ENCODE assay signal across 21 cellular contexts in the genomic region with DNA sequence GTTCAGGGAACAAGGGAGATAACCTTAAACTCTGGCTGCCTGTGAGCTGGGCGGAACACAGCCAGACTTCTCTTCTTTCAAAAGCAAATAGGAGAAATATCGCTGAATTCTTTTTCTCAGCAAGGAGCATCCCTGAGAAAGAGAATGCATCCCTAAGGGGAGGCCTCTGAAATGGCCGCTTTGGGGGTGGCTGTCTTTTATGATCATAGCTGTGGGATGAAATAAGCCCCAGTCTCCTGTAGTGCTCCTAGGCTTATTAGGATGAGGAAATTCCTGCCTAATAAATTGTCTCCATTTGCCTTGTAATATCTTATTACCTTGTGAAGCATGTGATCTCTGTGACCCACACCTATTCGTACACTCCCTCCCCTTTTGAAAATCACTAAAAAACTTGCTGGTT. TPM values are rescaled to one million over a fixed set of nuclear protein-coding genes. Genes with fewer than 3 reads are reported as not detected.
"Had no signal": no experiment of that assay in that cellular context is flagged by ENCODE, and none has a peak within 500 bp of the region (broad histone marks: within the 10 kb centered on the region; RNA-seq: fewer than 3 reads in every experiment).

No MANE protein-coding gene starts in this region.

RNA-seq across cellular contexts. Expression of gene OR2Y1, which starts 39.4 kb away (rescaled TPM):
- total RNA-seq: activated naive CD4-positive, alpha-beta T cell treated with anti-CD3 and anti-CD28 coated beads for 36 hours; activated naive CD4-positive, alpha-beta T cell treated with anti-CD3 and anti-CD28 coated beads, Interleukin-2, amount 50 U/mL, for 72 hours; activated naive CD8-positive, alpha-beta T cell treated with anti-CD3 and anti-CD28 coated beads for 36 hours; activated naive CD8-positive, alpha-beta T cell treated with anti-CD3 and anti-CD28 coated beads, Interleukin-2, amount 10 ng/mL, durations not matched to agents 7 days and 5 days; activated T-cell treated with anti-CD3 and anti-CD28 coated beads, Interleukin-2, amount 50 U/mL, for 4 hours; activated T-cell treated with anti-CD3 and anti-CD28 coated beads, Interleukin-2, amount 50 U/mL, for 72 hours; activated T-helper 1 cell treated with anti-CD3 and anti-CD28 coated beads, Interleukin-12 subunit alpha, Interleukin-12 subunit beta, Interleukin-2, Interleukin-4 antibody, amounts not matched to agents 30 ng/mL and 10 ng/mL and 1 ng/mL, durations not matched to agents 14 hours and 24 hours and 36 hours; activated T-helper 17 cell treated with anti-CD3 and anti-CD28 coated beads, Interleukin-2, amount 50 U/mL, for 72 hours; activated T-helper 2 cell treated with anti-CD3 and anti-CD28 coated beads, Interferon-gamma antibody, Interleukin-2, Interleukin-4, amounts not matched to agents 10 μg/mL and 5 μg/mL and 100 μg/mL, durations not matched to agents 14 hours and 24 hours and 36 hours; adrenal gland; aorta; ascending aorta; astrocyte; body of pancreas; breast epithelium; bronchial epithelial cell; cardiac muscle cell; cardiac septum; cerebellum; chondrocyte had no signal
- polyA plus RNA-seq: adipose tissue, adrenal gland, aorta, cardiac muscle cell had no signal
